ENCODE assay signal across 28 cellular contexts in genomic region chr10:78772986-78773530, GRCh38.
"Had no signal": no experiment of that assay in that cellular context is flagged by ENCODE, and none has a peak within 500 bp of the region (broad histone marks: within the 10 kb centered on the region; RNA-seq: fewer than 3 reads in every experiment).

No MANE protein-coding gene starts in this region.

- DNase-seq: activated B cell treated with CpG ODN at 0.5 μM for 24 hours; activated CD4-positive, alpha-beta T cell treated with anti-CD3 and anti-CD28 coated beads for 4 hours; activated CD4-positive, alpha-beta T cell treated with anti-CD3 and anti-CD28 coated beads, Interleukin-2, amount 50 U/mL, for 4 hours; activated CD8-positive, alpha-beta memory T cell treated with anti-CD3 and anti-CD28 coated beads, Interleukin-2, amount 50 U/mL, for 4 hours; activated T-cell treated with anti-CD3 and anti-CD28 coated beads, Interleukin-2, amount 50 U/mL, for 4 hours; esophagus squamous epithelium; foreskin melanocyte; heart right ventricle; kidney glomerular epithelial cell; lower lobe of right lung; mesendoderm; mucosa of descending colon; nephron progenitor cell; nucleus accumbens; stimulated activated CD4-positive, alpha-beta T cell treated with anti-CD3 and anti-CD28 coated beads, Interleukin-2, amount 100 ng/mL, for 48 hours; stimulated activated naive CD8-positive, alpha-beta T cell treated with anti-CD3 and anti-CD28 coated beads, Interleukin-15, Interleukin-2, amounts not matched to agents 100 U/mL and 50 U/mL, for 24 hours; T-helper 1 cell; testis; transverse colon had no signal

- H3K4me1 Mint-ChIP-seq: activated B cell treated with CpG ODN at 0.5 μM for 24 hours; central memory CD8-positive, alpha-beta T cell had no signal

- H3K9me3 Mint-ChIP-seq: activated B cell treated with CpG ODN at 0.5 μM for 24 hours; activated naive CD4-positive, alpha-beta T cell treated with anti-CD3 and anti-CD28 coated beads, Interleukin-2, amount 50 U/mL, for 72 hours; activated T-cell treated with anti-CD3 and anti-CD28 coated beads, Interleukin-2, amount 50 U/mL, for 4 hours; activated T-helper 2 cell treated with anti-CD3 and anti-CD28 coated beads, Interferon-gamma antibody, Interleukin-2, Interleukin-4, amounts not matched to agents 10 μg/mL and 5 μg/mL and 100 μg/mL, durations not matched to agents 14 hours and 24 hours and 36 hours; central memory CD8-positive, alpha-beta T cell; dendritic cell treated with granulocyte-macrophage colony-stimulating factor and Interleukin-4, amounts not matched to agents 40 ng/mL and 50 ng/mL, for 4 days; nephron progenitor cell; T-helper 2 cell treated with Interferon-gamma antibody and Interleukin-4, amounts not matched to agents 5 μg/mL and 100 μg/mL, for 36 hours had no signal

- ATAC-seq: activated naive CD4-positive, alpha-beta T cell treated with anti-CD3 and anti-CD28 coated beads, Interleukin-2, amount 50 U/mL, for 72 hours; activated T-cell treated with anti-CD3 and anti-CD28 coated beads, Interleukin-2, amount 50 U/mL, for 4 hours; heart right ventricle; left lobe of liver; lower lobe of right lung; mucosa of descending colon; right cardiac atrium; stimulated activated naive CD8-positive, alpha-beta T cell treated with anti-CD3 and anti-CD28 coated beads, Interleukin-15, Interleukin-2, amounts not matched to agents 100 U/mL and 50 U/mL, for 24 hours had no signal

- H3K36me3 ChIP-seq: breast epithelium, esophagus squamous epithelium, heart right ventricle, lower lobe of right lung, transverse colon had no signal

- H3K27me3 Mint-ChIP-seq: activated B cell treated with CpG ODN at 0.5 μM for 24 hours had no signal

- H3K36me3 Mint-ChIP-seq: activated naive CD4-positive, alpha-beta T cell treated with anti-CD3 and anti-CD28 coated beads, Interleukin-2, amount 50 U/mL, for 72 hours had no signal

- H3K4me3 ChIP-seq: breast epithelium, esophagus squamous epithelium, heart right ventricle, lower lobe of right lung, mucosa of descending colon, testis, transverse colon had no signal

- H3K27ac ChIP-seq: breast epithelium, epithelial cell of prostate, lower lobe of right lung had no signal

- H3K9me3 ChIP-seq: breast epithelium, esophagus squamous epithelium, heart right ventricle, lower lobe of right lung, mucosa of descending colon, testis, transverse colon had no signal

- H3K27me3 ChIP-seq: breast epithelium, heart right ventricle, testis, transverse colon had no signal

- H3K27ac Mint-ChIP-seq: activated B cell treated with CpG ODN at 0.5 μM for 24 hours; activated naive CD4-positive, alpha-beta T cell treated with anti-CD3 and anti-CD28 coated beads, Interleukin-2, amount 50 U/mL, for 72 hours; activated T-helper 2 cell treated with anti-CD3 and anti-CD28 coated beads, Interferon-gamma antibody, Interleukin-2, Interleukin-4, amounts not matched to agents 10 μg/mL and 5 μg/mL and 100 μg/mL, durations not matched to agents 14 hours and 24 hours and 36 hours; dendritic cell treated with granulocyte-macrophage colony-stimulating factor and Interleukin-4, amounts not matched to agents 40 ng/mL and 50 ng/mL, for 4 days; nephron progenitor cell; T-helper 2 cell treated with Interferon-gamma antibody and Interleukin-4, amounts not matched to agents 5 μg/mL and 100 μg/mL, for 36 hours had no signal

- H3K4me3 Mint-ChIP-seq: activated B cell treated with CpG ODN at 0.5 μM for 24 hours; activated T-cell treated with anti-CD3 and anti-CD28 coated beads, Interleukin-2, amount 50 U/mL, for 4 hours; central memory CD8-positive, alpha-beta T cell; dendritic cell treated with granulocyte-macrophage colony-stimulating factor and Interleukin-4, amounts not matched to agents 40 ng/mL and 50 ng/mL, for 4 days; nephron progenitor cell; T-helper 2 cell treated with Interferon-gamma antibody and Interleukin-4, amounts not matched to agents 5 μg/mL and 100 μg/mL, for 36 hours had no signal

- H3K4me1 ChIP-seq: breast epithelium had no signal
